Comparison of ENCODE assay signal across 28 cellular contexts in genomic region chrX:32010157-32010656, GRCh38.
"Had no signal": no experiment of that assay in that cellular context is flagged by ENCODE, and none has a peak within 500 bp of the region (broad histone marks: within the 10 kb centered on the region; RNA-seq: fewer than 3 reads in every experiment).

No MANE protein-coding gene starts in this region.

- ATAC-seq: activated CD8-positive, alpha-beta T cell treated with anti-CD3 and anti-CD28 coated beads for 36 hours; activated T-cell treated with anti-CD3 and anti-CD28 coated beads, Interleukin-2, amount 50 U/mL, for 72 hours; activated T-helper 17 cell treated with anti-CD3 and anti-CD28 coated beads, Interleukin-2, amount 50 U/mL, for 72 hours; Panc1 had no signal

- H3K27me3 ChIP-seq: SJCRH30 had no signal

- H3K27ac ChIP-seq: SJCRH30, SK-N-MC, WERI-Rb-1 had no signal

- H3K4me1 ChIP-seq: SJCRH30 had no signal

- DNase-seq: activated CD4-positive, alpha-beta T cell treated with anti-CD3 and anti-CD28 coated beads for 1 hour; activated CD4-positive, alpha-beta T cell treated with anti-CD3 and anti-CD28 coated beads for 48 hours; activated CD4-positive, alpha-beta T cell treated with anti-CD3 and anti-CD28 coated beads, Interleukin-2, amount 50 U/mL, for 4 hours; activated CD4-positive, CD25-positive, alpha-beta regulatory T cell; activated CD8-positive, alpha-beta T cell treated with anti-CD3 and anti-CD28 coated beads for 36 hours; activated effector memory CD4-positive, alpha-beta T cell treated with anti-CD3 and anti-CD28 coated beads, Interleukin-2, amount 50 U/mL, for 16 hours; activated naive CD4-positive, alpha-beta T cell; activated naive CD4-positive, alpha-beta T cell treated with anti-CD3 and anti-CD28 coated beads, Interleukin-2, amount 50 U/mL, for 16 hours; activated naive CD8-positive, alpha-beta T cell treated with anti-CD3 and anti-CD28 coated beads for 36 hours; activated T-cell treated with anti-CD3 and anti-CD28 coated beads, Interleukin-2, amount 50 U/mL, for 1 hour; activated T-cell treated with anti-CD3 and anti-CD28 coated beads, Interleukin-2, amount 50 U/mL, for 72 hours; amniotic stem cell; aorta; cerebellar nuclear complex; NCI-H1105; NCI-H1417 treated with DMSO at 0.1 percent for 48 hours; NCI-H1694; NCI-H1930; NCI-H2081 treated with DMSO at 0.1 percent for 48 hours; NCI-H345; NCI-H524 treated with DMSO at 0.1 percent for 48 hours; SHP77; SJCRH30; T1000; WERI-Rb-1 had no signal

- H3K9me3 ChIP-seq: SJCRH30 had no signal

- H3K4me3 ChIP-seq: SJCRH30, SK-N-MC had no signal

- H3K36me3 ChIP-seq: SJCRH30, WERI-Rb-1 had no signal
